27 cellular contexts compared by ENCODE assay signal in the genomic region with DNA sequence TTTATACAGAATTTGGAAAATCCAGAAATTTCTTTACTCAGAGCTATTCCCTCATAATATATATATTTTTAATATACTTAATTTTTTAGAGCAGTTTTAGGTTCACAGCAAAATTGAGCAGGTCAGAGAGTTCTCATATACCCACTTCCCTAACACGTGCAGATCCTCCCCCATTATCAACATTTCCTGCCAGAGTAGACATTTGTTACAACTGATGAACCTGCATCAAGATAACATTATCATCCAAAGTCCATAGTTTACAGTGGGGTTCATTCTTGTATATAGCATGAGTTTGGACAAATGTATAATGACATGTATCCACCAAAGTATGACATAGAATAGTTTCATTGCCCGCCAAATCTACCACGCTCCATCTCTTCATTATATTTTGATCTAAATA.
"Had no signal": no experiment of that assay in that cellular context is flagged by ENCODE, and none has a peak within 500 bp of the region (broad histone marks: within the 10 kb centered on the region; RNA-seq: fewer than 3 reads in every experiment).

No MANE protein-coding gene starts in this region.

- H3K36me3 ChIP-seq: Peyer's patch, SJSA1 had no signal

- H3K4me3 ChIP-seq: Peyer's patch, SJSA1 had no signal

- DNase-seq: activated CD4-positive, alpha-beta memory T cell treated with anti-CD3 and anti-CD28 coated beads for 36 hours; activated CD4-positive, alpha-beta T cell treated with anti-CD3 and anti-CD28 coated beads, Interleukin-2, amount 10 ng/mL, durations not matched to agents 7 days and 5 days; activated CD4-positive, CD25-positive, alpha-beta regulatory T cell; activated CD8-positive, alpha-beta memory T cell treated with anti-CD3 and anti-CD28 coated beads for 24 hours; activated gamma-delta T cell; activated naive CD4-positive, alpha-beta T cell treated with anti-CD3 and anti-CD28 coated beads for 36 hours; activated T-cell treated with anti-CD3 and anti-CD28 coated beads, Interleukin-2, amount 50 U/mL, for 48 hours; amygdala; KG1; MM.1S; NCI-H1105; NCI-H1436; NCI-H187; NCI-H2081; NCI-H510A treated with DMSO at 0.1 percent for 48 hours; NCI-H69; NK-92 treated with Interleukin-12 subunit alpha and Interleukin-12 subunit beta, amount 100 ng/mL, for 24 hours; Peyer's patch; Right ventricle myocardium superior had no signal

- H3K36me3 Mint-ChIP-seq: activated CD4-positive, alpha-beta memory T cell treated with anti-CD3 and anti-CD28 coated beads for 36 hours; activated naive CD8-positive, alpha-beta T cell; brain had no signal

- H3K27me3 ChIP-seq: Peyer's patch, SJSA1 had no signal

- ATAC-seq: activated T-helper 17 cell treated with anti-CD3 and anti-CD28 coated beads, Interleukin-2, amount 50 U/mL, for 72 hours had no signal

- H3K9me3 ChIP-seq: Peyer's patch, SJSA1 had no signal

- H3K9me3 Mint-ChIP-seq: activated CD4-positive, alpha-beta memory T cell treated with anti-CD3 and anti-CD28 coated beads for 36 hours; activated CD4-positive, alpha-beta T cell treated with anti-CD3 and anti-CD28 coated beads, Interleukin-2, amount 10 ng/mL, durations not matched to agents 7 days and 5 days; activated naive CD4-positive, alpha-beta T cell treated with anti-CD3 and anti-CD28 coated beads for 36 hours; activated T-helper 17 cell treated with anti-CD3 and anti-CD28 coated beads, Interleukin-2, amount 50 U/mL, for 72 hours; brain; central memory CD8-positive, alpha-beta T cell; T-helper 1 cell treated with Interleukin-12 subunit alpha and Interleukin-12 subunit beta and Interleukin-4 antibody, amounts not matched to agents 30 μg/mL and 1 μg/mL, for 36 hours had no signal

- H3K27ac Mint-ChIP-seq: activated CD4-positive, alpha-beta memory T cell treated with anti-CD3 and anti-CD28 coated beads for 36 hours; activated CD4-positive, alpha-beta T cell treated with anti-CD3 and anti-CD28 coated beads, Interleukin-2, amount 10 ng/mL, durations not matched to agents 7 days and 5 days; activated naive CD4-positive, alpha-beta T cell treated with anti-CD3 and anti-CD28 coated beads for 36 hours; activated naive CD8-positive, alpha-beta T cell; activated T-helper 17 cell treated with anti-CD3 and anti-CD28 coated beads, Interleukin-2, amount 50 U/mL, for 72 hours; brain; T-helper 1 cell treated with Interleukin-12 subunit alpha and Interleukin-12 subunit beta and Interleukin-4 antibody, amounts not matched to agents 30 μg/mL and 1 μg/mL, for 36 hours had no signal

- H3K27ac ChIP-seq: Peyer's patch, RWPE1, SJSA1, VCaP had no signal

- H3K27me3 Mint-ChIP-seq: activated CD4-positive, alpha-beta memory T cell treated with anti-CD3 and anti-CD28 coated beads for 36 hours; activated CD4-positive, alpha-beta T cell treated with anti-CD3 and anti-CD28 coated beads, Interleukin-2, amount 10 ng/mL, durations not matched to agents 7 days and 5 days; activated naive CD8-positive, alpha-beta T cell; activated T-helper 17 cell treated with anti-CD3 and anti-CD28 coated beads, Interleukin-2, amount 50 U/mL, for 72 hours; brain; central memory CD8-positive, alpha-beta T cell had no signal

- H3K4me1 Mint-ChIP-seq: brain had no signal

- H3K4me3 Mint-ChIP-seq: activated CD4-positive, alpha-beta memory T cell treated with anti-CD3 and anti-CD28 coated beads for 36 hours; activated CD4-positive, alpha-beta T cell treated with anti-CD3 and anti-CD28 coated beads, Interleukin-2, amount 10 ng/mL, durations not matched to agents 7 days and 5 days; activated naive CD4-positive, alpha-beta T cell treated with anti-CD3 and anti-CD28 coated beads for 36 hours; activated naive CD8-positive, alpha-beta T cell; activated T-helper 17 cell treated with anti-CD3 and anti-CD28 coated beads, Interleukin-2, amount 50 U/mL, for 72 hours; brain; central memory CD8-positive, alpha-beta T cell; T-helper 1 cell treated with Interleukin-12 subunit alpha and Interleukin-12 subunit beta and Interleukin-4 antibody, amounts not matched to agents 30 μg/mL and 1 μg/mL, for 36 hours had no signal
